13 cellular contexts compared by ENCODE assay signal in genomic region chr2:197952540-197953202, GRCh38.
DNase-seq lines count a peak whose midpoint lies in the region; ATAC-seq lines count a peak whose summit lies in the region.
"Had no signal": no experiment of that assay in that cellular context is flagged by ENCODE, and none has a peak within 500 bp of the region (broad histone marks: within the 10 kb centered on the region; RNA-seq: fewer than 3 reads in every experiment).

No MANE protein-coding gene starts in this region.

- H3K27ac Mint-ChIP-seq in activated CD4-positive, alpha-beta memory T cell treated with anti-CD3 and anti-CD28 coated beads for 36 hours: no peak overlapping the region
- H3K27ac Mint-ChIP-seq in activated CD4-positive, alpha-beta memory T cell treated with anti-CD3 and anti-CD28 coated beads, Interleukin-2, amount 10 ng/mL, durations not matched to agents 7 days and 5 days: no peak overlapping the region
- H3K27ac Mint-ChIP-seq in effector memory CD8-positive, alpha-beta T cell: no peak overlapping the region
- H3K27ac Mint-ChIP-seq: natural killer cell treated with Interleukin-12 subunit alpha and Interleukin-12 subunit beta and Interleukin-15 and Interleukin-18, amount 100 ng/mL, for 72 hours had no signal

- ATAC-seq in HG02610 (IDR thresholded peaks at IDR 0.05; ENCODE audit: unreplicated experiment): peak; percentile 55
- ATAC-seq in activated CD4-positive, CD25-positive, alpha-beta regulatory T cell treated with anti-CD3 and anti-CD28 coated beads, Interleukin-2, amount 50 U/mL, for 24 hours: peak; percentile 85 to 89
- ATAC-seq in effector memory CD8-positive, alpha-beta T cell (replicated peaks): no peak
- ATAC-seq: left lobe of liver had no signal

- peaks cover 46% of the 10 kb centered on the region for H3K4me1 Mint-ChIP-seq in activated CD4-positive, alpha-beta memory T cell treated with anti-CD3 and anti-CD28 coated beads for 36 hours (ENCODE audit: low read depth)
- peaks cover 6% of the 10 kb centered on the region for H3K4me1 Mint-ChIP-seq in activated CD4-positive, alpha-beta memory T cell treated with anti-CD3 and anti-CD28 coated beads, Interleukin-2, amount 10 ng/mL, durations not matched to agents 7 days and 5 days
- H3K4me1 Mint-ChIP-seq in effector memory CD8-positive, alpha-beta T cell (ENCODE audit: low read depth in 2 of 2): no peaks in the 10 kb centered on the region

- POLR2A ChIA-PET in activated CD4-positive, alpha-beta memory T cell treated with anti-CD3 and anti-CD28 coated beads for 36 hours (lab: Charles Lee): no interaction called here
- POLR2A ChIA-PET in activated CD4-positive, alpha-beta memory T cell treated with anti-CD3 and anti-CD28 coated beads, Interleukin-2, amount 10 ng/mL, durations not matched to agents 7 days and 5 days (lab: Charles Lee): no interaction called here

- peaks cover 9% of the 10 kb centered on the region for H3K36me3 Mint-ChIP-seq in activated CD4-positive, alpha-beta memory T cell treated with anti-CD3 and anti-CD28 coated beads for 36 hours
- H3K36me3 Mint-ChIP-seq in activated CD4-positive, alpha-beta memory T cell treated with anti-CD3 and anti-CD28 coated beads, Interleukin-2, amount 10 ng/mL, durations not matched to agents 7 days and 5 days (ENCODE audit: low read depth): no peaks in the 10 kb centered on the region
- H3K36me3 Mint-ChIP-seq in effector memory CD8-positive, alpha-beta T cell (ENCODE audit: insufficient read depth): no peaks in the 10 kb centered on the region
- H3K36me3 Mint-ChIP-seq: natural killer cell treated with Interleukin-12 subunit alpha and Interleukin-12 subunit beta and Interleukin-15 and Interleukin-18, amount 100 ng/mL, for 72 hours had no signal

- no peak overlapping the region for H3K4me3 Mint-ChIP-seq in activated CD4-positive, alpha-beta memory T cell treated with anti-CD3 and anti-CD28 coated beads for 36 hours
- H3K4me3 Mint-ChIP-seq in activated CD4-positive, alpha-beta memory T cell treated with anti-CD3 and anti-CD28 coated beads, Interleukin-2, amount 10 ng/mL, durations not matched to agents 7 days and 5 days: no peak overlapping the region
- H3K4me3 Mint-ChIP-seq in effector memory CD8-positive, alpha-beta T cell: no peak overlapping the region
- H3K4me3 Mint-ChIP-seq: natural killer cell treated with Interleukin-12 subunit alpha and Interleukin-12 subunit beta and Interleukin-15 and Interleukin-18, amount 100 ng/mL, for 72 hours had no signal

- no peaks in the 10 kb centered on the region for H3K27me3 Mint-ChIP-seq in activated CD4-positive, alpha-beta memory T cell treated with anti-CD3 and anti-CD28 coated beads for 36 hours
- H3K27me3 Mint-ChIP-seq in activated CD4-positive, alpha-beta memory T cell treated with anti-CD3 and anti-CD28 coated beads, Interleukin-2, amount 10 ng/mL, durations not matched to agents 7 days and 5 days: no peaks in the 10 kb centered on the region
- H3K27me3 Mint-ChIP-seq in effector memory CD8-positive, alpha-beta T cell: no peaks in the 10 kb centered on the region

- DNase-seq in activated CD4-positive, alpha-beta memory T cell treated with anti-CD3 and anti-CD28 coated beads for 36 hours: peak; percentile 37
- DNase-seq in activated CD4-positive, alpha-beta memory T cell treated with anti-CD3 and anti-CD28 coated beads, Interleukin-2, amount 10 ng/mL, durations not matched to agents 7 days and 5 days: no peak
- peak; percentile 4 to 9 for DNase-seq in stimulated activated CD4-positive, alpha-beta T cell treated with anti-CD3 and anti-CD28 coated beads, Interleukin-4, amount 100 ng/mL, for 48 hours (ENCODE audit: low read depth in 2 of 2)
- DNase-seq in D341Med (ENCODE audit: low spot score) (no peak), amygdala (lab: John Stamatoyannopoulos, UW) (no peak)
- no peak for DNase-seq in effector memory CD8-positive, alpha-beta T cell
- DNase-seq: activated gamma-delta T cell, DMS 273 treated with DMSO at 0.1 percent for 48 hours, Karpas-422 had no signal

- peaks cover 8% of the 10 kb centered on the region for H3K9me3 Mint-ChIP-seq in activated CD4-positive, alpha-beta memory T cell treated with anti-CD3 and anti-CD28 coated beads for 36 hours
- H3K9me3 Mint-ChIP-seq in activated CD4-positive, alpha-beta memory T cell treated with anti-CD3 and anti-CD28 coated beads, Interleukin-2, amount 10 ng/mL, durations not matched to agents 7 days and 5 days: peaks cover 8% of the 10 kb centered on the region
- H3K9me3 Mint-ChIP-seq in effector memory CD8-positive, alpha-beta T cell: no peaks in the 10 kb centered on the region

- intact Hi-C loops in activated CD4-positive, alpha-beta memory T cell treated with anti-CD3 and anti-CD28 coated beads for 36 hours (cut with micrococcal nuclease): loop anchor here (1.0 to 5.0 kb wide), 6 partner anchors 16 to 148 kb away; partner anchors contain the start of gene PLCL1

- CTCF ChIA-PET in activated CD4-positive, alpha-beta memory T cell treated with anti-CD3 and anti-CD28 coated beads for 36 hours (lab: Charles Lee): no interaction called here
- CTCF ChIA-PET in activated CD4-positive, alpha-beta memory T cell treated with anti-CD3 and anti-CD28 coated beads, Interleukin-2, amount 10 ng/mL, durations not matched to agents 7 days and 5 days (lab: Charles Lee): no interaction called here

Comparison
In these comparisons a context has a peak if more than half of its experiments do, and no peak if none do; other contexts are left out.
1. DNase-seq: peak in activated CD4-positive, alpha-beta memory T cell treated with anti-CD3 and anti-CD28 coated beads for 36 hours (single experiment) and stimulated activated CD4-positive, alpha-beta T cell treated with anti-CD3 and anti-CD28 coated beads, Interleukin-4, amount 100 ng/mL, for 48 hours (2 of 2); none in activated CD4-positive, alpha-beta memory T cell treated with anti-CD3 and anti-CD28 coated beads, Interleukin-2, amount 10 ng/mL, durations not matched to agents 7 days and 5 days (single experiment), D341Med (single experiment), effector memory CD8-positive, alpha-beta T cell (0 of 3) and amygdala (0 of 56).